Comparison of ENCODE assay signal across 1 cellular context in genomic region chr13:113724780-113725315, GRCh38.
TF ChIP-seq lines count a peak whose summit lies in the region.

No MANE protein-coding gene starts in this region.

TF ChIP-seq in K562, 482 proteins besides CTCF, POLR2A, EP300 and RAD21 (continued from another document and continues in another):
- TF ChIP-seq CCNT2 (IDR thresholded peaks at IDR 0.05; ENCODE audit: borderline replicate concordance, extremely low read depth, insufficient read length, low read depth, low read length) = peak; percentile 74
- TF ChIP-seq, protein P1, sequence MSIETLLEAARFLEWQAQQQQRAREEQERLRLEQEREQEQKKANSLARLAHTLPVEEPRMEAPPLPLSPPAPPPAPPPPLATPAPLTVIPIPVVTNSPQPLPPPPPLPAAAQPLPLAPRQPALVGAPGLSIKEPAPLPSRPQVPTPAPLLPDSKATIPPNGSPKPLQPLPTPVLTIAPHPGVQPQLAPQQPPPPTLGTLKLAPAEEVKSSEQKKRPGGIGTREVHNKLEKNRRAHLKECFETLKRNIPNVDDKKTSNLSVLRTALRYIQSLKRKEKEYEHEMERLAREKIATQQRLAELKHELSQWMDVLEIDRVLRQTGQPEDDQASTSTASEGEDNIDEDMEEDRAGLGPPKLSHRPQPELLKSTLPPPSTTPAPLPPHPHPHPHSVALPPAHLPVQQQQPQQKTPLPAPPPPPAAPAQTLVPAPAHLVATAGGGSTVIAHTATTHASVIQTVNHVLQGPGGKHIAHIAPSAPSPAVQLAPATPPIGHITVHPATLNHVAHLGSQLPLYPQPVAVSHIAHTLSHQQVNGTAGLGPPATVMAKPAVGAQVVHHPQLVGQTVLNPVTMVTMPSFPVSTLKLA (conservative IDR thresholded peaks at IDR 0.05) = 0 out of 4 replicates have a peak, but pooled peaks of 1 of the 2 experiments have one; percentile 22
- TF ChIP-seq, protein P2, sequence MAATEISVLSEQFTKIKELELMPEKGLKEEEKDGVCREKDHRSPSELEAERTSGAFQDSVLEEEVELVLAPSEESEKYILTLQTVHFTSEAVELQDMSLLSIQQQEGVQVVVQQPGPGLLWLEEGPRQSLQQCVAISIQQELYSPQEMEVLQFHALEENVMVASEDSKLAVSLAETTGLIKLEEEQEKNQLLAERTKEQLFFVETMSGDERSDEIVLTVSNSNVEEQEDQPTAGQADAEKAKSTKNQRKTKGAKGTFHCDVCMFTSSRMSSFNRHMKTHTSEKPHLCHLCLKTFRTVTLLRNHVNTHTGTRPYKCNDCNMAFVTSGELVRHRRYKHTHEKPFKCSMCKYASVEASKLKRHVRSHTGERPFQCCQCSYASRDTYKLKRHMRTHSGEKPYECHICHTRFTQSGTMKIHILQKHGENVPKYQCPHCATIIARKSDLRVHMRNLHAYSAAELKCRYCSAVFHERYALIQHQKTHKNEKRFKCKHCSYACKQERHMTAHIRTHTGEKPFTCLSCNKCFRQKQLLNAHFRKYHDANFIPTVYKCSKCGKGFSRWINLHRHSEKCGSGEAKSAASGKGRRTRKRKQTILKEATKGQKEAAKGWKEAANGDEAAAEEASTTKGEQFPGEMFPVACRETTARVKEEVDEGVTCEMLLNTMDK (IDR thresholded peaks at IDR 0.05; ENCODE audit: borderline replicate concordance, insufficient read depth, low read depth, low read length, poor library complexity, severe bottlenecking) = peak; percentile 38
- no peak for TF ChIP-seq ATF1 (CRISPR knock-in tag; IDR thresholded peaks at IDR 0.05)
- TF ChIP-seq ATF1 (tag; IDR thresholded peaks at IDR 0.05) = peak; percentile 39
- TF ChIP-seq ZKSCAN8 (CRISPR knock-in tag; IDR thresholded peaks at IDR 0.05) = no peak
- TF ChIP-seq, protein P3, sequence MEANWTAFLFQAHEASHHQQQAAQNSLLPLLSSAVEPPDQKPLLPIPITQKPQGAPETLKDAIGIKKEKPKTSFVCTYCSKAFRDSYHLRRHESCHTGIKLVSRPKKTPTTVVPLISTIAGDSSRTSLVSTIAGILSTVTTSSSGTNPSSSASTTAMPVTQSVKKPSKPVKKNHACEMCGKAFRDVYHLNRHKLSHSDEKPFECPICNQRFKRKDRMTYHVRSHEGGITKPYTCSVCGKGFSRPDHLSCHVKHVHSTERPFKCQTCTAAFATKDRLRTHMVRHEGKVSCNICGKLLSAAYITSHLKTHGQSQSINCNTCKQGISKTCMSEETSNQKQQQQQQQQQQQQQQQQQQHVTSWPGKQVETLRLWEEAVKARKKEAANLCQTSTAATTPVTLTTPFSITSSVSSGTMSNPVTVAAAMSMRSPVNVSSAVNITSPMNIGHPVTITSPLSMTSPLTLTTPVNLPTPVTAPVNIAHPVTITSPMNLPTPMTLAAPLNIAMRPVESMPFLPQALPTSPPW (CRISPR knock-in tag; IDR thresholded peaks at IDR 0.05) = peak; percentile 72
- TF ChIP-seq RB1 (IDR thresholded peaks at IDR 0.05; ENCODE audit: low read depth) = peak; percentile 62; the same call in 1 of the 2 replicates
- TF ChIP-seq CREB3L1 (IDR thresholded peaks at IDR 0.05; ENCODE audit: borderline replicate concordance, low read depth) = no peak
- peak; percentile 66; the same call in 1 of the 2 replicates for TF ChIP-seq EGR1 (conservative IDR thresholded peaks at IDR 0.05)
- no peak for TF ChIP-seq CREB1 (IDR thresholded peaks at IDR 0.05)
- TF ChIP-seq CREB1 (CRISPR knock-in tag; IDR thresholded peaks at IDR 0.05) = peak; percentile 52
- TF ChIP-seq NR2C2 (CRISPR knock-in tag; IDR thresholded peaks at IDR 0.05) = no peak
- TF ChIP-seq NR2C2 (tag; IDR thresholded peaks at IDR 0.05) = peak; percentile 67
- TF ChIP-seq KDM2B (CRISPR knock-in tag; IDR thresholded peaks at IDR 0.05) = peak; percentile 50; the same call in 1 of the 2 replicates
- TF ChIP-seq CXXC5 (CRISPR knock-in tag; IDR thresholded peaks at IDR 0.05) = peak; percentile 36; the same call in 1 of the 2 replicates
- peak; percentile 20; the same call in 1 of the 2 replicates for TF ChIP-seq PHF8 (IDR thresholded peaks at IDR 0.05; ENCODE audit: borderline replicate concordance, low read length)
- peak; percentile 73 for TF ChIP-seq ESRRA (IDR thresholded peaks at IDR 0.05; ENCODE audit: borderline replicate concordance, low read depth)
- TF ChIP-seq HMGN3 (IDR thresholded peaks at IDR 0.05; ENCODE audit: borderline replicate concordance, extremely low read depth, insufficient read length, low read depth, low read length) = peak; percentile 35
- no peak for TF ChIP-seq TCF7L2 (IDR thresholded peaks at IDR 0.05; ENCODE audit: low read depth, low read length)
- peak; percentile 70; the same call in 1 of the 2 replicates for TF ChIP-seq CTBP1 (IDR thresholded peaks at IDR 0.05; ENCODE audit: borderline replicate concordance)
- TF ChIP-seq LCOR (CRISPR knock-in tag; IDR thresholded peaks at IDR 0.05) = 0 out of 2 replicates have a peak, but pooled peaks have one; percentile 43
- TF ChIP-seq, protein P4, sequence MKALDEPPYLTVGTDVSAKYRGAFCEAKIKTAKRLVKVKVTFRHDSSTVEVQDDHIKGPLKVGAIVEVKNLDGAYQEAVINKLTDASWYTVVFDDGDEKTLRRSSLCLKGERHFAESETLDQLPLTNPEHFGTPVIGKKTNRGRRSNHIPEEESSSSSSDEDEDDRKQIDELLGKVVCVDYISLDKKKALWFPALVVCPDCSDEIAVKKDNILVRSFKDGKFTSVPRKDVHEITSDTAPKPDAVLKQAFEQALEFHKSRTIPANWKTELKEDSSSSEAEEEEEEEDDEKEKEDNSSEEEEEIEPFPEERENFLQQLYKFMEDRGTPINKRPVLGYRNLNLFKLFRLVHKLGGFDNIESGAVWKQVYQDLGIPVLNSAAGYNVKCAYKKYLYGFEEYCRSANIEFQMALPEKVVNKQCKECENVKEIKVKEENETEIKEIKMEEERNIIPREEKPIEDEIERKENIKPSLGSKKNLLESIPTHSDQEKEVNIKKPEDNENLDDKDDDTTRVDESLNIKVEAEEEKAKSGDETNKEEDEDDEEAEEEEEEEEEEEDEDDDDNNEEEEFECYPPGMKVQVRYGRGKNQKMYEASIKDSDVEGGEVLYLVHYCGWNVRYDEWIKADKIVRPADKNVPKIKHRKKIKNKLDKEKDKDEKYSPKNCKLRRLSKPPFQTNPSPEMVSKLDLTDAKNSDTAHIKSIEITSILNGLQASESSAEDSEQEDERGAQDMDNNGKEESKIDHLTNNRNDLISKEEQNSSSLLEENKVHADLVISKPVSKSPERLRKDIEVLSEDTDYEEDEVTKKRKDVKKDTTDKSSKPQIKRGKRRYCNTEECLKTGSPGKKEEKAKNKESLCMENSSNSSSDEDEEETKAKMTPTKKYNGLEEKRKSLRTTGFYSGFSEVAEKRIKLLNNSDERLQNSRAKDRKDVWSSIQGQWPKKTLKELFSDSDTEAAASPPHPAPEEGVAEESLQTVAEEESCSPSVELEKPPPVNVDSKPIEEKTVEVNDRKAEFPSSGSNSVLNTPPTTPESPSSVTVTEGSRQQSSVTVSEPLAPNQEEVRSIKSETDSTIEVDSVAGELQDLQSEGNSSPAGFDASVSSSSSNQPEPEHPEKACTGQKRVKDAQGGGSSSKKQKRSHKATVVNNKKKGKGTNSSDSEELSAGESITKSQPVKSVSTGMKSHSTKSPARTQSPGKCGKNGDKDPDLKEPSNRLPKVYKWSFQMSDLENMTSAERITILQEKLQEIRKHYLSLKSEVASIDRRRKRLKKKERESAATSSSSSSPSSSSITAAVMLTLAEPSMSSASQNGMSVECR (CRISPR knock-in tag; IDR thresholded peaks at IDR 0.05) = 0 out of 2 replicates have a peak, but pooled peaks have one; percentile 18
- no peak for TF ChIP-seq POLR2H (tag; IDR thresholded peaks at IDR 0.05; ENCODE audit: low read depth)
- TF ChIP-seq, protein P5, sequence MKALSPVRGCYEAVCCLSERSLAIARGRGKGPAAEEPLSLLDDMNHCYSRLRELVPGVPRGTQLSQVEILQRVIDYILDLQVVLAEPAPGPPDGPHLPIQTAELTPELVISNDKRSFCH (CRISPR knock-in tag; IDR thresholded peaks at IDR 0.05) = no peak
- TF ChIP-seq, protein P5 (tag; IDR thresholded peaks at IDR 0.05) = 0 out of 2 replicates have a peak, but pooled peaks have one; percentile 27
- peak; percentile 90 for TF ChIP-seq MBD2 (IDR thresholded peaks at IDR 0.05; ENCODE audit: borderline replicate concordance, low read depth)
- TF ChIP-seq LEF1 (IDR thresholded peaks at IDR 0.05) = no peak
- 0 out of 2 replicates have a peak, but pooled peaks have one; percentile 43 for TF ChIP-seq FOXP1 (CRISPR knock-in tag; IDR thresholded peaks at IDR 0.05)
- TF ChIP-seq, protein P6, sequence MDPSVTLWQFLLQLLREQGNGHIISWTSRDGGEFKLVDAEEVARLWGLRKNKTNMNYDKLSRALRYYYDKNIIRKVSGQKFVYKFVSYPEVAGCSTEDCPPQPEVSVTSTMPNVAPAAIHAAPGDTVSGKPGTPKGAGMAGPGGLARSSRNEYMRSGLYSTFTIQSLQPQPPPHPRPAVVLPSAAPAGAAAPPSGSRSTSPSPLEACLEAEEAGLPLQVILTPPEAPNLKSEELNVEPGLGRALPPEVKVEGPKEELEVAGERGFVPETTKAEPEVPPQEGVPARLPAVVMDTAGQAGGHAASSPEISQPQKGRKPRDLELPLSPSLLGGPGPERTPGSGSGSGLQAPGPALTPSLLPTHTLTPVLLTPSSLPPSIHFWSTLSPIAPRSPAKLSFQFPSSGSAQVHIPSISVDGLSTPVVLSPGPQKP (CRISPR knock-in tag; IDR thresholded peaks at IDR 0.05) = no peak
- no peak for TF ChIP-seq CHD4 (IDR thresholded peaks at IDR 0.05; ENCODE audit: insufficient read depth, insufficient replicate concordance, low read depth, low read length, poor library complexity, severe bottlenecking)
- TF ChIP-seq ZNF318 (IDR thresholded peaks at IDR 0.05; ENCODE audit: borderline replicate concordance in 1 of 2, low read depth in 1 of 2) = no peak
- TF ChIP-seq RBM15 (IDR thresholded peaks at IDR 0.05; ENCODE audit: insufficient read depth, low read length) = no peak
- no peak for TF ChIP-seq SOX6 (IDR thresholded peaks at IDR 0.05)
- TF ChIP-seq HDAC1 (IDR thresholded peaks at IDR 0.05) = peak in 1 of 2 experiments; percentile 54; a peak in 1 of 4 replicates
- 0 out of 2 replicates have a peak, but pooled peaks have one; percentile 17 for TF ChIP-seq NR2C1 (IDR thresholded peaks at IDR 0.05)
- peak; percentile 65 for TF ChIP-seq NR2C1 (tag; IDR thresholded peaks at IDR 0.05)
- TF ChIP-seq GABPB1 (CRISPR knock-in tag; IDR thresholded peaks at IDR 0.05) = peak; percentile 64; the same call in 1 of the 2 replicates
- TF ChIP-seq FIP1L1 (IDR thresholded peaks at IDR 0.05; ENCODE audit: low read depth, low read length, poor library complexity, severe bottlenecking) = peak; percentile 41
- TF ChIP-seq NRF1 (conservative IDR thresholded peaks at IDR 0.05 in 1 of 2, IDR thresholded peaks at IDR 0.05 in 1 of 2) = peak; percentile 66 to 75
- no peak for TF ChIP-seq U2AF2 (optimal IDR thresholded peaks at IDR 0.05; ENCODE audit: low read depth, low read length)
